1 cellular context compared by ENCODE assay signal in the genomic region with DNA sequence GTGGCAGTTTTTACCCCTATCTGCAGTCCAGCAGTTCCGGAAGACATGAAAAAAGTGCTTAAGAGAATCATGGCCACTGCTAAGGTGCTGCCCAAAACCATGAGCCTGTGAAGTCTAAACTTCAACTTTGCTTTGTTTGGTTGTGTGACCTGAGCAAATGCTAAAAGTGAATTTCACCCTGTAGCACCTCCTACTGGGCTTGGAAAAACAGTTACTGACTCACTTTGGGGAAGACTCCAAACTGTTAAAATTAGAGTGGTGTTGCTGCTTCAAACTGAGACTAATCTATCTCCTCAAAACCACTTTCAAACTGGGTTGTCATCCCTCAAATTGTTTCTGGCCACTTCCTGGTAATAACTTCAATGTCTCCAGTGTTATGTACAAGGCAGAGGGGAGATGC.
TF ChIP-seq lines count a peak whose summit lies in the region.

No MANE protein-coding gene starts in this region.

TF ChIP-seq in K562, 482 proteins besides CTCF, POLR2A, EP300 and RAD21 (continued from another document):
- TF ChIP-seq, protein P1, sequence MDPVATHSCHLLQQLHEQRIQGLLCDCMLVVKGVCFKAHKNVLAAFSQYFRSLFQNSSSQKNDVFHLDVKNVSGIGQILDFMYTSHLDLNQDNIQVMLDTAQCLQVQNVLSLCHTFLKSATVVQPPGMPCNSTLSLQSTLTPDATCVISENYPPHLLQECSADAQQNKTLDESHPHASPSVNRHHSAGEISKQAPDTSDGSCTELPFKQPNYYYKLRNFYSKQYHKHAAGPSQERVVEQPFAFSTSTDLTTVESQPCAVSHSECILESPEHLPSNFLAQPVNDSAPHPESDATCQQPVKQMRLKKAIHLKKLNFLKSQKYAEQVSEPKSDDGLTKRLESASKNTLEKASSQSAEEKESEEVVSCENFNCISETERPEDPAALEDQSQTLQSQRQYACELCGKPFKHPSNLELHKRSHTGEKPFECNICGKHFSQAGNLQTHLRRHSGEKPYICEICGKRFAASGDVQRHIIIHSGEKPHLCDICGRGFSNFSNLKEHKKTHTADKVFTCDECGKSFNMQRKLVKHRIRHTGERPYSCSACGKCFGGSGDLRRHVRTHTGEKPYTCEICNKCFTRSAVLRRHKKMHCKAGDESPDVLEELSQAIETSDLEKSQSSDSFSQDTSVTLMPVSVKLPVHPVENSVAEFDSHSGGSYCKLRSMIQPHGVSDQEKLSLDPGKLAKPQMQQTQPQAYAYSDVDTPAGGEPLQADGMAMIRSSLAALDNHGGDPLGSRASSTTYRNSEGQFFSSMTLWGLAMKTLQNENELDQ (CRISPR knock-in tag; IDR thresholded peaks at IDR 0.05; ENCODE audit: borderline replicate concordance), result no peak
- TF ChIP-seq ZC3H8 (IDR thresholded peaks at IDR 0.05) (no peak), DIDO1 (tag; IDR thresholded peaks at IDR 0.05; ENCODE audit: low read depth) (no peak), ZNF165 (CRISPR knock-in tag; IDR thresholded peaks at IDR 0.05; ENCODE audit: borderline replicate concordance) (no peak), ZC3H11A (IDR thresholded peaks at IDR 0.05; ENCODE audit: low read depth, low read length) (no peak), PHB (CRISPR knock-in tag; IDR thresholded peaks at IDR 0.05) (no peak), SLC30A9 (CRISPR knock-in tag; IDR thresholded peaks at IDR 0.05) (no peak), GATAD2A (IDR thresholded peaks at IDR 0.05) (no peak), SRSF9 (IDR thresholded peaks at IDR 0.05; ENCODE audit: borderline replicate concordance, low read depth, low read length) (no peak), ZNF316 (IDR thresholded peaks at IDR 0.05) (no peak)
- TF ChIP-seq, protein P2, sequence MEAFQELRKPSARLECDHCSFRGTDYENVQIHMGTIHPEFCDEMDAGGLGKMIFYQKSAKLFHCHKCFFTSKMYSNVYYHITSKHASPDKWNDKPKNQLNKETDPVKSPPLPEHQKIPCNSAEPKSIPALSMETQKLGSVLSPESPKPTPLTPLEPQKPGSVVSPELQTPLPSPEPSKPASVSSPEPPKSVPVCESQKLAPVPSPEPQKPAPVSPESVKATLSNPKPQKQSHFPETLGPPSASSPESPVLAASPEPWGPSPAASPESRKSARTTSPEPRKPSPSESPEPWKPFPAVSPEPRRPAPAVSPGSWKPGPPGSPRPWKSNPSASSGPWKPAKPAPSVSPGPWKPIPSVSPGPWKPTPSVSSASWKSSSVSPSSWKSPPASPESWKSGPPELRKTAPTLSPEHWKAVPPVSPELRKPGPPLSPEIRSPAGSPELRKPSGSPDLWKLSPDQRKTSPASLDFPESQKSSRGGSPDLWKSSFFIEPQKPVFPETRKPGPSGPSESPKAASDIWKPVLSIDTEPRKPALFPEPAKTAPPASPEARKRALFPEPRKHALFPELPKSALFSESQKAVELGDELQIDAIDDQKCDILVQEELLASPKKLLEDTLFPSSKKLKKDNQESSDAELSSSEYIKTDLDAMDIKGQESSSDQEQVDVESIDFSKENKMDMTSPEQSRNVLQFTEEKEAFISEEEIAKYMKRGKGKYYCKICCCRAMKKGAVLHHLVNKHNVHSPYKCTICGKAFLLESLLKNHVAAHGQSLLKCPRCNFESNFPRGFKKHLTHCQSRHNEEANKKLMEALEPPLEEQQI (IDR thresholded peaks at IDR 0.05), result no peak
- TF ChIP-seq, protein P3, sequence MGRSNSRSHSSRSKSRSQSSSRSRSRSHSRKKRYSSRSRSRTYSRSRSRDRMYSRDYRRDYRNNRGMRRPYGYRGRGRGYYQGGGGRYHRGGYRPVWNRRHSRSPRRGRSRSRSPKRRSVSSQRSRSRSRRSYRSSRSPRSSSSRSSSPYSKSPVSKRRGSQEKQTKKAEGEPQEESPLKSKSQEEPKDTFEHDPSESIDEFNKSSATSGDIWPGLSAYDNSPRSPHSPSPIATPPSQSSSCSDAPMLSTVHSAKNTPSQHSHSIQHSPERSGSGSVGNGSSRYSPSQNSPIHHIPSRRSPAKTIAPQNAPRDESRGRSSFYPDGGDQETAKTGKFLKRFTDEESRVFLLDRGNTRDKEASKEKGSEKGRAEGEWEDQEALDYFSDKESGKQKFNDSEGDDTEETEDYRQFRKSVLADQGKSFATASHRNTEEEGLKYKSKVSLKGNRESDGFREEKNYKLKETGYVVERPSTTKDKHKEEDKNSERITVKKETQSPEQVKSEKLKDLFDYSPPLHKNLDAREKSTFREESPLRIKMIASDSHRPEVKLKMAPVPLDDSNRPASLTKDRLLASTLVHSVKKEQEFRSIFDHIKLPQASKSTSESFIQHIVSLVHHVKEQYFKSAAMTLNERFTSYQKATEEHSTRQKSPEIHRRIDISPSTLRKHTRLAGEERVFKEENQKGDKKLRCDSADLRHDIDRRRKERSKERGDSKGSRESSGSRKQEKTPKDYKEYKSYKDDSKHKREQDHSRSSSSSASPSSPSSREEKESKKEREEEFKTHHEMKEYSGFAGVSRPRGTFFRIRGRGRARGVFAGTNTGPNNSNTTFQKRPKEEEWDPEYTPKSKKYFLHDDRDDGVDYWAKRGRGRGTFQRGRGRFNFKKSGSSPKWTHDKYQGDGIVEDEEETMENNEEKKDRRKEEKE (IDR thresholded peaks at IDR 0.05; ENCODE audit: borderline replicate concordance in 1 of 2, control insufficient read depth in 1 of 2, low read depth in 2 of 2, low read length in 1 of 2), result no peak
